Comparison of ENCODE assay signal across 36 cellular contexts in genomic region chr10:79305515-79305914, GRCh38.
"Had no signal": no experiment of that assay in that cellular context is flagged by ENCODE, and none has a peak within 500 bp of the region (broad histone marks: within the 10 kb centered on the region; RNA-seq: fewer than 3 reads in every experiment).

No MANE protein-coding gene starts in this region.

- ATAC-seq: activated CD4-positive, CD25-positive, alpha-beta regulatory T cell treated with anti-CD3 and anti-CD28 coated beads, Interleukin-2, amount 50 U/mL, for 24 hours; activated CD8-positive, alpha-beta memory T cell treated with anti-CD3 and anti-CD28 coated beads, Interleukin-2, amount 10 ng/mL, durations not matched to agents 7 days and 5 days; activated CD8-positive, alpha-beta T cell treated with anti-CD3 and anti-CD28 coated beads for 36 hours; activated naive CD8-positive, alpha-beta T cell treated with anti-CD3 and anti-CD28 coated beads, Interleukin-2, amount 50 U/mL, for 24 hours; body of pancreas; effector memory CD8-positive, alpha-beta T cell; foreskin keratinocyte; gastrocnemius medialis; T-helper 17 cell had no signal

- H3K4me3 ChIP-seq: adrenal gland, body of pancreas, esophagus muscularis mucosa, gastrocnemius medialis had no signal

- H3K4me3 Mint-ChIP-seq: activated B cell treated with CpG ODN at 0.5 μM for 24 hours; activated CD8-positive, alpha-beta memory T cell treated with anti-CD3 and anti-CD28 coated beads, Interleukin-2, amount 10 ng/mL, durations not matched to agents 7 days and 5 days; activated CD8-positive, alpha-beta T cell treated with anti-CD3 and anti-CD28 coated beads for 36 hours; activated naive CD4-positive, alpha-beta T cell treated with anti-CD3 and anti-CD28 coated beads for 36 hours; activated naive CD4-positive, alpha-beta T cell treated with anti-CD3 and anti-CD28 coated beads, Interleukin-2, amount 50 U/mL, for 24 hours; activated naive CD8-positive, alpha-beta T cell treated with anti-CD3 and anti-CD28 coated beads for 36 hours; activated naive CD8-positive, alpha-beta T cell treated with anti-CD3 and anti-CD28 coated beads, Interleukin-2, amount 50 U/mL, for 24 hours; activated T-helper 1 cell treated with anti-CD3 and anti-CD28 coated beads, Interleukin-12 subunit alpha, Interleukin-12 subunit beta, Interleukin-2, Interleukin-4 antibody, amounts not matched to agents 30 ng/mL and 10 ng/mL and 1 ng/mL, durations not matched to agents 14 hours and 24 hours and 36 hours; effector memory CD8-positive, alpha-beta T cell; T-helper 17 cell; T-helper 2 cell treated with Interferon-gamma antibody and Interleukin-4, amounts not matched to agents 5 μg/mL and 100 μg/mL, for 36 hours had no signal

- DNase-seq: activated B cell treated with CpG ODN at 0.5 μM for 24 hours; activated CD4-positive, alpha-beta T cell treated with anti-CD3 and anti-CD28 coated beads for 48 hours; activated CD4-positive, alpha-beta T cell treated with anti-CD3 and anti-CD28 coated beads, Interleukin-2, amount 50 U/mL, for 1 hour; activated CD4-positive, alpha-beta T cell treated with anti-CD3 and anti-CD28 coated beads, Interleukin-2, amount 50 U/mL, for 48 hours; activated CD8-positive, alpha-beta memory T cell treated with anti-CD3 and anti-CD28 coated beads, Interleukin-2, amount 10 ng/mL, durations not matched to agents 7 days and 5 days; activated CD8-positive, alpha-beta memory T cell treated with anti-CD3 and anti-CD28 coated beads, Interleukin-2, amount 50 U/mL, for 4 hours; activated CD8-positive, alpha-beta T cell treated with anti-CD3 and anti-CD28 coated beads for 36 hours; activated effector memory CD4-positive, alpha-beta T cell treated with anti-CD3 and anti-CD28 coated beads, Interleukin-2, amount 50 U/mL, for 16 hours; activated naive CD4-positive, alpha-beta T cell treated with anti-CD3 and anti-CD28 coated beads for 36 hours; activated naive CD8-positive, alpha-beta T cell treated with anti-CD3 and anti-CD28 coated beads for 36 hours; activated naive CD8-positive, alpha-beta T cell treated with anti-CD3 and anti-CD28 coated beads, Interleukin-2, amount 50 U/mL, for 24 hours; activated T-cell treated with anti-CD3 and anti-CD28 coated beads, Interleukin-2, amount 50 U/mL, for 1 hour; activated T-cell treated with anti-CD3 and anti-CD28 coated beads, Interleukin-2, amount 50 U/mL, for 48 hours; adrenal gland; amygdala; aorta; body of pancreas; caudate nucleus; cortex of kidney; dermis blood vessel endothelial cell; effector CD4-positive, alpha-beta T cell; effector memory CD8-positive, alpha-beta T cell; erythroblast; foreskin keratinocyte; gastrocnemius medialis; glutamatergic neuron; T-helper 1 cell; T-helper 17 cell; T1000; WERI-Rb-1 had no signal

- H3K4me1 ChIP-seq: adrenal gland, body of pancreas, gastrocnemius medialis had no signal

- H3K27me3 Mint-ChIP-seq: activated B cell treated with CpG ODN at 0.5 μM for 24 hours; activated CD8-positive, alpha-beta memory T cell treated with anti-CD3 and anti-CD28 coated beads, Interleukin-2, amount 10 ng/mL, durations not matched to agents 7 days and 5 days; activated CD8-positive, alpha-beta T cell treated with anti-CD3 and anti-CD28 coated beads for 36 hours; activated naive CD4-positive, alpha-beta T cell treated with anti-CD3 and anti-CD28 coated beads, Interleukin-2, amount 50 U/mL, for 24 hours; activated naive CD8-positive, alpha-beta T cell treated with anti-CD3 and anti-CD28 coated beads for 36 hours; activated naive CD8-positive, alpha-beta T cell treated with anti-CD3 and anti-CD28 coated beads, Interleukin-2, amount 50 U/mL, for 24 hours; effector memory CD8-positive, alpha-beta T cell; T-helper 17 cell had no signal

- H3K9me3 ChIP-seq: adrenal gland, body of pancreas, esophagus muscularis mucosa, gastrocnemius medialis had no signal

- H3K27ac ChIP-seq: adrenal gland, body of pancreas, esophagus muscularis mucosa, foreskin keratinocyte, gastrocnemius medialis, WERI-Rb-1 had no signal

- H3K27me3 ChIP-seq: adrenal gland, body of pancreas, esophagus muscularis mucosa, foreskin keratinocyte, gastrocnemius medialis had no signal

- H3K4me1 Mint-ChIP-seq: activated B cell treated with CpG ODN at 0.5 μM for 24 hours; activated naive CD4-positive, alpha-beta T cell treated with anti-CD3 and anti-CD28 coated beads, Interleukin-2, amount 50 U/mL, for 24 hours; activated naive CD8-positive, alpha-beta T cell treated with anti-CD3 and anti-CD28 coated beads for 36 hours; activated naive CD8-positive, alpha-beta T cell treated with anti-CD3 and anti-CD28 coated beads, Interleukin-2, amount 50 U/mL, for 24 hours had no signal

- H3K27ac Mint-ChIP-seq: activated B cell treated with CpG ODN at 0.5 μM for 24 hours; activated CD8-positive, alpha-beta memory T cell treated with anti-CD3 and anti-CD28 coated beads, Interleukin-2, amount 10 ng/mL, durations not matched to agents 7 days and 5 days; activated CD8-positive, alpha-beta T cell treated with anti-CD3 and anti-CD28 coated beads for 36 hours; activated naive CD4-positive, alpha-beta T cell treated with anti-CD3 and anti-CD28 coated beads for 36 hours; activated naive CD4-positive, alpha-beta T cell treated with anti-CD3 and anti-CD28 coated beads, Interleukin-2, amount 50 U/mL, for 24 hours; activated naive CD8-positive, alpha-beta T cell treated with anti-CD3 and anti-CD28 coated beads for 36 hours; activated naive CD8-positive, alpha-beta T cell treated with anti-CD3 and anti-CD28 coated beads, Interleukin-2, amount 50 U/mL, for 24 hours; activated T-helper 1 cell treated with anti-CD3 and anti-CD28 coated beads, Interleukin-12 subunit alpha, Interleukin-12 subunit beta, Interleukin-2, Interleukin-4 antibody, amounts not matched to agents 30 ng/mL and 10 ng/mL and 1 ng/mL, durations not matched to agents 14 hours and 24 hours and 36 hours; activated T-helper 2 cell treated with anti-CD3 and anti-CD28 coated beads, Interferon-gamma antibody, Interleukin-2, Interleukin-4, amounts not matched to agents 10 μg/mL and 5 μg/mL and 100 μg/mL, durations not matched to agents 14 hours and 24 hours and 36 hours; T-helper 17 cell; T-helper 2 cell treated with Interferon-gamma antibody and Interleukin-4, amounts not matched to agents 5 μg/mL and 100 μg/mL, for 36 hours had no signal

- H3K9me3 Mint-ChIP-seq: activated B cell treated with CpG ODN at 0.5 μM for 24 hours; activated CD8-positive, alpha-beta T cell treated with anti-CD3 and anti-CD28 coated beads for 36 hours; activated naive CD4-positive, alpha-beta T cell treated with anti-CD3 and anti-CD28 coated beads for 36 hours; activated naive CD4-positive, alpha-beta T cell treated with anti-CD3 and anti-CD28 coated beads, Interleukin-2, amount 50 U/mL, for 24 hours; activated naive CD8-positive, alpha-beta T cell treated with anti-CD3 and anti-CD28 coated beads for 36 hours; activated naive CD8-positive, alpha-beta T cell treated with anti-CD3 and anti-CD28 coated beads, Interleukin-2, amount 50 U/mL, for 24 hours; activated T-helper 1 cell treated with anti-CD3 and anti-CD28 coated beads, Interleukin-12 subunit alpha, Interleukin-12 subunit beta, Interleukin-2, Interleukin-4 antibody, amounts not matched to agents 30 ng/mL and 10 ng/mL and 1 ng/mL, durations not matched to agents 14 hours and 24 hours and 36 hours; activated T-helper 2 cell treated with anti-CD3 and anti-CD28 coated beads, Interferon-gamma antibody, Interleukin-2, Interleukin-4, amounts not matched to agents 10 μg/mL and 5 μg/mL and 100 μg/mL, durations not matched to agents 14 hours and 24 hours and 36 hours; effector memory CD8-positive, alpha-beta T cell; T-helper 2 cell treated with Interferon-gamma antibody and Interleukin-4, amounts not matched to agents 5 μg/mL and 100 μg/mL, for 36 hours had no signal
